11 cellular contexts compared by ENCODE assay signal in genomic region chr7:45594780-45595535, GRCh38.
"Had no signal": no experiment of that assay in that cellular context is flagged by ENCODE, and none has a peak within 500 bp of the region (broad histone marks: within the 10 kb centered on the region; RNA-seq: fewer than 3 reads in every experiment).

No MANE protein-coding gene starts in this region.

- H3K27me3 ChIP-seq: right lobe of liver had no signal

- H3K4me3 Mint-ChIP-seq: activated CD4-positive, alpha-beta T cell treated with anti-CD3 and anti-CD28 coated beads, Interleukin-2, amount 10 ng/mL, durations not matched to agents 7 days and 5 days; nephron had no signal

- H3K9me3 Mint-ChIP-seq: activated CD4-positive, alpha-beta T cell treated with anti-CD3 and anti-CD28 coated beads, Interleukin-2, amount 10 ng/mL, durations not matched to agents 7 days and 5 days; nephron had no signal

- DNase-seq: activated CD4-positive, alpha-beta T cell treated with anti-CD3 and anti-CD28 coated beads, Interleukin-2, amount 10 ng/mL, durations not matched to agents 7 days and 5 days; activated CD4-positive, CD25-positive, alpha-beta regulatory T cell; activated effector memory CD4-positive, alpha-beta T cell treated with Interleukin-2 at 50 U/mL for 16 hours; activated naive CD4-positive, alpha-beta T cell treated with anti-CD3 and anti-CD28 coated beads, Interleukin-2, amount 50 U/mL, for 16 hours; left ventricle myocardium inferior; mesenchymal stem cell; psoas muscle; right lobe of liver had no signal

- H3K27ac ChIP-seq: left ventricle myocardium inferior, psoas muscle, right lobe of liver had no signal

- H3K9me3 ChIP-seq: left ventricle myocardium inferior, psoas muscle, right lobe of liver had no signal

- H3K36me3 ChIP-seq: left ventricle myocardium inferior, right lobe of liver had no signal

- H3K4me1 ChIP-seq: psoas muscle, right lobe of liver had no signal

- H3K4me3 ChIP-seq: dorsolateral prefrontal cortex, left ventricle myocardium inferior, psoas muscle, right lobe of liver had no signal

- H3K27me3 Mint-ChIP-seq: activated CD4-positive, alpha-beta T cell treated with anti-CD3 and anti-CD28 coated beads, Interleukin-2, amount 10 ng/mL, durations not matched to agents 7 days and 5 days had no signal

- ATAC-seq: esophagus mucosa, psoas muscle, right lobe of liver had no signal

- H3K4me1 Mint-ChIP-seq: activated CD4-positive, alpha-beta T cell treated with anti-CD3 and anti-CD28 coated beads, Interleukin-2, amount 10 ng/mL, durations not matched to agents 7 days and 5 days had no signal

- H3K27ac Mint-ChIP-seq: activated CD4-positive, alpha-beta T cell treated with anti-CD3 and anti-CD28 coated beads, Interleukin-2, amount 10 ng/mL, durations not matched to agents 7 days and 5 days had no signal
